Comparison of ENCODE assay signal across 17 cellular contexts in genomic region chr1:219697667-219698066, GRCh38.
A peak's percentile ranks its signal among the peaks of the same experiment; 100 is the strongest.
DNase-seq lines count a peak whose midpoint lies in the region; ATAC-seq and TF ChIP-seq lines count a peak whose summit lies in the region.
"Had no signal": no experiment of that assay in that cellular context is flagged by ENCODE, and none has a peak within 500 bp of the region (broad histone marks: within the 10 kb centered on the region; RNA-seq: fewer than 3 reads in every experiment).

No MANE protein-coding gene starts in this region.

- H3F3A ChIP-seq in MM.1S (ENCODE audit: insufficient read depth, low read length) = no peaks in the 10 kb centered on the region

- H3K9me3 ChIP-seq in MM.1S (replicated peaks; ENCODE audit: insufficient read depth, low read length) (no peaks in the 10 kb centered on the region), upper lobe of right lung (no peaks in the 10 kb centered on the region)

- no peaks in the 10 kb centered on the region for H3K36me3 ChIP-seq in MM.1S (replicated peaks; ENCODE audit: insufficient read depth, low read length)
- H3K36me3 ChIP-seq in upper lobe of right lung = no peaks in the 10 kb centered on the region

- H4K20me1 ChIP-seq in MM.1S (ENCODE audit: insufficient read depth, low read length) = no peaks in the 10 kb centered on the region

- H3K4me1 ChIP-seq in MM.1S (ENCODE audit: low read length) (no peaks in the 10 kb centered on the region), upper lobe of right lung (no peaks in the 10 kb centered on the region)

- no peak overlapping the region for H3K9ac ChIP-seq in MM.1S (ENCODE audit: low read length)
- H3K9ac ChIP-seq: GM23248 had no signal

- DNase-seq in MM.1S = peak; percentile 1
- peak; percentile 6 for DNase-seq in RPMI7951 (ENCODE audit: low read depth)
- DNase-seq in amniotic epithelial cell (ENCODE audit: low read depth) = peak; percentile 60
- DNase-seq in activated effector memory CD4-positive, alpha-beta T cell treated with anti-CD3 and anti-CD28 coated beads, Interleukin-2, amount 50 U/mL, for 16 hours = no peak
- no peak for DNase-seq in upper lobe of right lung
- no peak for DNase-seq in inferior parietal cortex (ENCODE audit: extremely low spot score)
- DNase-seq: C1 segment of cervical spinal cord; Calu3; CD4-positive, alpha-beta memory T cell; COR-L47; DMS53; DMS79 treated with DMSO at 0.1 percent for 48 hours; GF-D8; GM23248; H7; HCEC 1CT had no signal

- H3K27ac ChIP-seq in MM.1S (ENCODE audit: low read length) (no peak overlapping the region), upper lobe of right lung (no peak overlapping the region)
- H3K27ac ChIP-seq: GM23248 had no signal

- intact Hi-C loops in upper lobe of right lung (cut with DNase I) = no loop called here

- no peak for ATAC-seq in upper lobe of right lung
- ATAC-seq in GM18498 (IDR thresholded peaks at IDR 0.05; ENCODE audit: unreplicated experiment) = no peak

- no peaks in the 10 kb centered on the region for H3K27me3 ChIP-seq in MM.1S (replicated peaks; ENCODE audit: insufficient read depth, low read length)
- H3K27me3 ChIP-seq in upper lobe of right lung = no peaks in the 10 kb centered on the region

- TF ChIP-seq CTCF in MM.1S (IDR thresholded peaks at IDR 0.05; ENCODE audit: low read length) = no peak
- no peak for TF ChIP-seq CTCF in upper lobe of right lung (IDR thresholded peaks at IDR 0.05)

- H3K4me3 ChIP-seq in MM.1S (ENCODE audit: low read length) = no peak overlapping the region
- H3K4me3 ChIP-seq in upper lobe of right lung = no peak overlapping the region
- H3K4me3 ChIP-seq: GM23248 had no signal

- H2AFZ ChIP-seq in MM.1S (ENCODE audit: low read length) = no peak overlapping the region
- H2AFZ ChIP-seq: GM23248 had no signal

- H3K9me2 ChIP-seq in MM.1S (replicated peaks; ENCODE audit: insufficient read depth, low read length) = no peaks in the 10 kb centered on the region

- no peak overlapping the region for H3K4me2 ChIP-seq in MM.1S (ENCODE audit: low read depth, low read length)

- no peaks in the 10 kb centered on the region for H3K79me2 ChIP-seq in MM.1S (ENCODE audit: low read length)

Comparison
In these comparisons a context has a peak if more than half of its experiments do, and no peak if none do; other contexts are left out.
1. DNase-seq: peak in MM.1S (single experiment), RPMI7951 (single experiment) and amniotic epithelial cell (single experiment); none in activated effector memory CD4-positive, alpha-beta T cell treated with anti-CD3 and anti-CD28 coated beads, Interleukin-2, amount 50 U/mL, for 16 hours (single experiment), upper lobe of right lung (single experiment) and inferior parietal cortex (single experiment).